Comparison of ENCODE assay signal across 15 cellular contexts in the genomic region with DNA sequence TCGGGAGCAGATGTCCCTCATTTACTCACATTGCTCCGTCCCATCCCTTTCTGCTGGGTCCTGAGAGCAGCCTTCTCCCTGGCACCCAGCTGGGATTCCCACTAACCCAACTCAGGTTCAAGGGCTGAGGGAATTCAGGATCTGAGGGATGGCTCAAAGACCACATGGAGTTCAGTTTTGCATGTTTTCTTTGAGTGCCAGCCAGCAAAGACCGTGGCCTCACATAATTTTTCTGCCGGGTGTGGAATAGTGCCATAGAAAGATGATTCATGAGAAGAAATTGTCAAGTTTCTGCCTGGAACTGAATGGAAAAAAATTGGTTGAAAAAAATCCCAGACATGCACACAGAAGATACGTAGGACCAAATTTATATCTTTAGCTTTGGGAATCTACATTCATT.
A peak's percentile ranks its signal among the peaks of the same experiment; 100 is the strongest.
DNase-seq lines count a peak whose midpoint lies in the region; ATAC-seq, FAIRE-seq and TF ChIP-seq lines count a peak whose summit lies in the region.
"Had no signal": no experiment of that assay in that cellular context is flagged by ENCODE, and none has a peak within 500 bp of the region (broad histone marks: within the 10 kb centered on the region; RNA-seq: fewer than 3 reads in every experiment).

No MANE protein-coding gene starts in this region.

- peaks cover 15 to 43% of the 10 kb centered on the region in 2 donors for H3K27me3 Mint-ChIP-seq in natural killer cell (ENCODE audit: low read depth in 2 of 2)

- no peak overlapping the region for H3K4me3 Mint-ChIP-seq in natural killer cell

- no peak overlapping the region for H3K4me3 ChIP-seq in AG04450 (ENCODE audit: low read depth, low read length)
- H3K4me3 ChIP-seq in brain microvascular endothelial cell (ENCODE audit: low read depth, low read length): no peak overlapping the region
- peak overlapping the region in 1 of 3 experiments; percentile 9 for H3K4me3 ChIP-seq in keratinocyte (ENCODE audit: control insufficient read depth in 2 of 3, extremely low read depth in 1 of 3, insufficient read depth in 2 of 3, low read depth in 1 of 3, low read length in 3 of 3)
- H3K4me3 ChIP-seq: GM12878, K562, pancreas, transverse colon had no signal

- H3K9ac ChIP-seq in keratinocyte (ENCODE audit: control insufficient read depth, extremely low read depth, insufficient read depth, low read length): peak overlapping the region; percentile 32

- no peaks in the 10 kb centered on the region for H3K9me1 ChIP-seq in keratinocyte (ENCODE audit: control insufficient read depth, extremely low read depth, insufficient read depth, low read length)

- H3K9me3 ChIP-seq in AG04450 (ENCODE audit: control insufficient read depth, insufficient read depth, low read length) (no peaks in the 10 kb centered on the region), keratinocyte (ENCODE audit: control insufficient read depth, low read depth, low read length) (no peaks in the 10 kb centered on the region)
- H3K9me3 ChIP-seq: pancreas, transverse colon had no signal

- H3K4me2 ChIP-seq in keratinocyte (ENCODE audit: control insufficient read depth, extremely low read depth, insufficient read depth, low read depth, low read length): peak overlapping the region; percentile 54

- no peak overlapping the region for H3K27ac ChIP-seq in AG04450 (ENCODE audit: low read depth, low read length)
- peak overlapping the region; percentile 1 for H3K27ac ChIP-seq in brain microvascular endothelial cell
- peak overlapping the region; percentile 53 for H3K27ac ChIP-seq in keratinocyte (ENCODE audit: control insufficient read depth, insufficient read depth, low read length)
- H3K27ac ChIP-seq: C4-2B, pancreas, transverse colon had no signal

- dilution Hi-C loops in keratinocyte (cut with MboI; ENCODE audit: extremely low pct_ligation_motif_present, low sequenced_read_pairs): no loop called here

- H3K27ac Mint-ChIP-seq in natural killer cell: no peak overlapping the region

- peak; percentile 36 for DNase-seq in AG04450 (ENCODE audit: low read depth, low spot score)
- DNase-seq in HS-27A (ENCODE audit: low read depth): peak; percentile 93
- peak; percentile 91 for DNase-seq in brain microvascular endothelial cell
- no peak for DNase-seq in keratinocyte (ENCODE audit: low read depth, low spot score)
- no peak for DNase-seq in natural killer cell
- no peak for DNase-seq in activated CD8-positive, alpha-beta memory T cell treated with anti-CD3 and anti-CD28 coated beads for 24 hours
- no peak for DNase-seq in H4 (ENCODE audit: low spot score)
- DNase-seq: activated effector memory CD4-positive, alpha-beta T cell treated with Interleukin-2 at 50 U/mL for 16 hours; effector memory CD4-positive, alpha-beta T cell; pancreas; transverse colon had no signal

- no peaks in the 10 kb centered on the region for H3K36me3 Mint-ChIP-seq in natural killer cell

- H3K27me3 ChIP-seq in AG04450 (ENCODE audit: control insufficient read depth, insufficient read depth, low read length) (no peaks in the 10 kb centered on the region), brain microvascular endothelial cell (replicated peaks) (no peaks in the 10 kb centered on the region), keratinocyte (ENCODE audit: control insufficient read depth, extremely low read depth, insufficient read depth, low read length) (no peaks in the 10 kb centered on the region)
- H3K27me3 ChIP-seq: pancreas, transverse colon had no signal

- peak overlapping the region; percentile 80 for H2AFZ ChIP-seq in keratinocyte (ENCODE audit: control insufficient read depth, low read length)

- no peaks in the 10 kb centered on the region for H4K20me1 ChIP-seq in keratinocyte (ENCODE audit: control insufficient read depth, extremely low read depth, insufficient read depth, low read length)

- H3K4me1 Mint-ChIP-seq in natural killer cell: peaks cover 12 to 14% of the 10 kb centered on the region in 2 donors

- peaks cover 15% of the 10 kb centered on the region for H3K4me1 ChIP-seq in keratinocyte (ENCODE audit: control insufficient read depth, extremely low read depth, insufficient read depth, low read length)
- H3K4me1 ChIP-seq: pancreas, transverse colon had no signal

- CTCF ChIA-PET in AG04450 (lab: Charles Lee): interaction anchor here (0.5 kb wide), 1 partner anchor 31 kb away, joined by 3 read pairs; no protein-coding TSS in a partner anchor

- ATAC-seq in natural killer cell (no peak), GM19324 (IDR thresholded peaks at IDR 0.05; ENCODE audit: low FRiP score, unreplicated experiment) (no peak)
- ATAC-seq: GM12878, K562, pancreas had no signal

- TF ChIP-seq CTCF in AG04450 (IDR thresholded peaks at IDR 0.05; ENCODE audit: low read depth, low read length) (no peak), brain microvascular endothelial cell (IDR thresholded peaks at IDR 0.05; ENCODE audit: low read depth, low read length, missing control alignments) (no peak), keratinocyte (optimal IDR thresholded peaks at IDR 0.05 in 1 of 3, IDR thresholded peaks at IDR 0.05 in 1 of 3, conservative IDR thresholded peaks at IDR 0.05 in 1 of 3; ENCODE audit: extremely low read depth in 1 of 3, insufficient read depth in 2 of 3, low read length in 3 of 3) (no peak), natural killer cell (IDR thresholded peaks at IDR 0.05) (no peak)

- in situ Hi-C loops in brain microvascular endothelial cell (cut with HindIII; ENCODE audit: low pct_ligation_motif_present, low sequenced_read_pairs): no loop called here

- intact Hi-C loops in natural killer cell (cut with micrococcal nuclease): no loop called here

- H3K36me3 ChIP-seq in brain microvascular endothelial cell (replicated peaks) (no peaks in the 10 kb centered on the region), keratinocyte (ENCODE audit: control insufficient read depth in 2 of 2, extremely low read depth in 1 of 2, insufficient read depth in 2 of 2, low read length in 2 of 2) (no peaks in the 10 kb centered on the region)
- H3K36me3 ChIP-seq: pancreas, transverse colon had no signal

- POLR2A ChIA-PET in AG04450 (lab: Yijun Ruan, JAX): no interaction called here

- FAIRE-seq in keratinocyte (lab: Jason Lieb, UNC): no peak
- FAIRE-seq: K562, pancreas had no signal

- H3K79me2 ChIP-seq in keratinocyte (ENCODE audit: control insufficient read depth, insufficient read depth, low read length): no peaks in the 10 kb centered on the region

- H3K9me3 Mint-ChIP-seq in natural killer cell: no peaks in the 10 kb centered on the region

Comparison
In these comparisons a context has a peak if more than half of its experiments do, and no peak if none do; other contexts are left out.
1. DNase-seq: peak in AG04450 (single experiment), HS-27A (single experiment) and brain microvascular endothelial cell (single experiment); none in keratinocyte (single experiment), natural killer cell (single experiment), activated CD8-positive, alpha-beta memory T cell treated with anti-CD3 and anti-CD28 coated beads for 24 hours (single experiment) and H4 (single experiment).